8 cellular contexts compared by ENCODE assay signal in the genomic region with DNA sequence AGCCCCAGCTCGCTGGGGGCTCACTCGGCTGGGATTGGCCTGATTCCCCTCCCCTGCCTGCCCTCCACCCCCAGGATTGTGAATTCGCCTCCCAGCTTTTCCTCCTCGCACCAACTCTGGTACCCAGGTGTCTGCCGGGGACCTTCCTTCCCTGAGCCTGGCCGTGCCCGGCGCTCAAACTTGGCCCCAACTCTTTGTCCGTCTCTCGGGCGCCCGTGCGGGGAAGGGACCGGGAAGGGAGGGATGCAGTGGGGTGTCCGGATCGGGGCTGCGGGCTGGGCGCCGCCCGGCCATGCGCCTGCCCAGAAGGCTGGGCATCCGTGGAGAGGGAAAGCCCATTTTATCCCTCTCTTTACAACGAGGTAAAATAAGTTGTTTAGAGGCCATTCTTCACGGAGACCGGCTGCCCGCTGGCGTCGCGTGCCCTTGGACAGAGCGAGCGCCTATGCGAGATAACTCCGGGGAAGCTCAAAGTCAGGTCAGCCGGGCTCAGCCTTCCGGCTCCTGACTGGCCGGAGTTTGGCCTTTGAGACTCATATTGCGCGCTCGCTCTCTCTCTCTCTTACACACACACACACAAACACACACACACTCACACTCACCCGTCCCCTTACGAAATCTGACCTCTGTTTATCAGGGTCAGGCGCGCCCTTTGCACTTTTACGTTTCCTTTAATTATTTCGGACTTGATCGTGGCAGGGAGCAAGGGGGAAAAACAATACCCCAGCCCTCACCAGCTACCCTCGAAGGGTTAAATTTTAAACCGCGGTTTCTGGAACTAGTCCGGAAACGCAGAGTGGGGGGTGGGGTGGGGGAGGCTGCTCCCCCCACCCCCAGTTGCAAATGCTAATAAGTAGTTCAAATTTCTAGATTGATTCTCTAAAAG. TPM values are rescaled to one million over a fixed set of nuclear protein-coding genes. Genes with fewer than 3 reads are reported as not detected.
DNase-seq lines count a peak whose midpoint lies in the region; ATAC-seq, FAIRE-seq and TF ChIP-seq lines count a peak whose summit lies in the region.

No MANE protein-coding gene starts in this region.

- POLR2A ChIA-PET in K562 (lab: Yijun Ruan, JAX), result no interaction called here

- in situ Hi-C loops in K562 (cut with MboI), result no loop called here

- TF ChIP-seq CTCF in K562 (IDR thresholded peaks at IDR 0.05 in 2 of 3, conservative IDR thresholded peaks at IDR 0.05 in 1 of 3; ENCODE audit: insufficient read depth in 2 of 3, low read depth in 1 of 3, low read length in 3 of 3), result no peak

- H3K9ac ChIP-seq in NT2/D1 (ENCODE audit: insufficient read length, low read depth) (peak overlapping the region; percentile 84), K562 (ENCODE audit: insufficient read depth in 1 of 2, low read depth in 2 of 2, low read length in 2 of 2) (no peak overlapping the region)

- ATAC-seq in K562, result no peak
- peak; percentile 63 for ATAC-seq in sciatic nerve
- no peak for ATAC-seq in HG03432 (IDR thresholded peaks at IDR 0.05; ENCODE audit: unreplicated experiment)
- no peak for ATAC-seq in HG03196 (IDR thresholded peaks at IDR 0.05; ENCODE audit: unreplicated experiment)

- H3K36me3 ChIP-seq in NT2/D1 (ENCODE audit: insufficient read depth, insufficient read length, low read length), result no peaks in the 10 kb centered on the region
- H3K36me3 ChIP-seq in K562 (ENCODE audit: control insufficient read depth, insufficient read depth, low read length), result no peaks in the 10 kb centered on the region

- H3K4me1 ChIP-seq in NT2/D1 (ENCODE audit: insufficient read depth, insufficient read length), result no peaks in the 10 kb centered on the region
- H3K4me1 ChIP-seq in K562 (replicated peaks in 1 of 2; ENCODE audit: control insufficient read depth in 2 of 2, insufficient read depth in 2 of 2, low read length in 2 of 2), result peaks cover 0 to 27% of the 10 kb centered on the region in 2 experiments; a peak in 3 of 5 replicates

- H2AFZ ChIP-seq in K562 (ENCODE audit: low read depth, low read length), result no peak overlapping the region

- H3K9me1 ChIP-seq in K562 (ENCODE audit: control insufficient read depth, insufficient read depth, low read length), result no peaks in the 10 kb centered on the region

- DNase-seq in ELF-1 (ENCODE audit: low read depth, low spot score) (peak; percentile 74), NT2/D1 (ENCODE audit: low read depth, low spot score) (no peak), K562 (ENCODE audit: extremely low read depth in 1 of 4, low spot score in 3 of 4) (no peak), sciatic nerve (ENCODE audit: low spot score) (peak; percentile 78), NCI-H2081 (lab: John Stamatoyannopoulos, UW) (no peak)

- no peaks in the 10 kb centered on the region for H3K9me3 ChIP-seq in NT2/D1 (ENCODE audit: insufficient read depth, low read length)
- no peaks in the 10 kb centered on the region for H3K9me3 ChIP-seq in K562 (replicated peaks; ENCODE audit: control insufficient read depth, insufficient read depth, low read depth, low read length)
- peaks cover 2% of the 10 kb centered on the region for H3K9me3 ChIP-seq in iPS-18c (ENCODE audit: control insufficient read depth, insufficient read depth, low read length)

- TF ChIP-seq EP300 in K562 (IDR thresholded peaks at IDR 0.05; ENCODE audit: low read length), result no peak

- no peak overlapping the region for H3K4me2 ChIP-seq in K562 (ENCODE audit: insufficient read depth, low read length)

- CTCF ChIA-PET in K562 (lab: Yijun Ruan, JAX; ENCODE audit: low intra/inter-chr PET ratio), result interaction anchor here (0.7 kb wide), 1 partner anchor 161 kb away, joined by 3 read pairs; no protein-coding TSS in a partner anchor

- TF ChIP-seq POLR2A in K562 (conservative IDR thresholded peaks at IDR 0.05), result no peak

- WGBS in K562 (ENCODE audit: insufficient coverage, low coverage, missing lambda C conversion rate), result 12% methylated on average over 47 of the region's 51 CpGs

- BruUV-seq in K562 (replicated peaks; lab: Mats Ljungman, UMichigan), result no TSS peak

- intact Hi-C loops in K562 (cut with micrococcal nuclease) (loop anchor here (2.0 to 5.0 kb wide), 2 partner anchors 267 to 894 kb away; no protein-coding TSS in a partner anchor), sciatic nerve (cut with DNase I) (no loop called here)

- H3K27me3 ChIP-seq in NT2/D1 (ENCODE audit: insufficient read depth, insufficient read length) (no peaks in the 10 kb centered on the region), K562 (ENCODE audit: control insufficient read depth in 2 of 2, insufficient read depth in 2 of 2, low read length in 2 of 2) (peaks cover 13 to 19% of the 10 kb centered on the region in 2 experiments)

- no peak overlapping the region for H3K27ac ChIP-seq in K562 (ENCODE audit: extremely low read depth, low read depth, low read length)

- peak overlapping the region; percentile 75 for H3K4me3 ChIP-seq in NT2/D1 (ENCODE audit: insufficient read length, low read depth)
- H3K4me3 ChIP-seq in K562, result no peak overlapping the region
- H3K4me3 ChIP-seq in iPS-18c (ENCODE audit: insufficient read depth, low read depth, low read length), result peak overlapping the region; percentile 51

- no peaks in the 10 kb centered on the region for H3K79me2 ChIP-seq in K562 (ENCODE audit: control insufficient read depth, insufficient read depth, low read length)

- no peak for TF ChIP-seq RAD21 in K562 (CRISPR knock-in tag; conservative IDR thresholded peaks at IDR 0.05 in 1 of 2, IDR thresholded peaks at IDR 0.05 in 1 of 2)

- H4K20me1 ChIP-seq in K562 (replicated peaks; ENCODE audit: control insufficient read depth, insufficient read depth, low read length), result no peaks in the 10 kb centered on the region

- no peak for FAIRE-seq in K562 (lab: Jason Lieb, UNC)

TF ChIP-seq in K562, 482 proteins besides CTCF, POLR2A, EP300 and RAD21:
- TF ChIP-seq, protein P1, sequence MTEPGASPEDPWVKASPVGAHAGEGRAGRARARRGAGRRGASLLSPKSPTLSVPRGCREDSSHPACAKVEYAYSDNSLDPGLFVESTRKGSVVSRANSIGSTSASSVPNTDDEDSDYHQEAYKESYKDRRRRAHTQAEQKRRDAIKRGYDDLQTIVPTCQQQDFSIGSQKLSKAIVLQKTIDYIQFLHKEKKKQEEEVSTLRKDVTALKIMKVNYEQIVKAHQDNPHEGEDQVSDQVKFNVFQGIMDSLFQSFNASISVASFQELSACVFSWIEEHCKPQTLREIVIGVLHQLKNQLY (CRISPR knock-in tag; conservative IDR thresholded peaks at IDR 0.05), result no peak
- TF ChIP-seq, protein P2, sequence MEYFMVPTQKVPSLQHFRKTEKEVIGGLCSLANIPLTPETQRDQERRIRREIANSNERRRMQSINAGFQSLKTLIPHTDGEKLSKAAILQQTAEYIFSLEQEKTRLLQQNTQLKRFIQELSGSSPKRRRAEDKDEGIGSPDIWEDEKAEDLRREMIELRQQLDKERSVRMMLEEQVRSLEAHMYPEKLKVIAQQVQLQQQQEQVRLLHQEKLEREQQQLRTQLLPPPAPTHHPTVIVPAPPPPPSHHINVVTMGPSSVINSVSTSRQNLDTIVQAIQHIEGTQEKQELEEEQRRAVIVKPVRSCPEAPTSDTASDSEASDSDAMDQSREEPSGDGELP (CRISPR knock-in tag; IDR thresholded peaks at IDR 0.05; ENCODE audit: borderline replicate concordance), result peak; percentile 54; the same call in 1 of the 2 replicates

RNA-seq across cellular contexts. Expression of a gene that starts 0.8 kb away (rescaled TPM):
- total RNA-seq in K562 (2011; cell fraction: chromatin; rRNA removed; ENCODE audit: low replicate concordance), result not detected in 2 replicates
- total RNA-seq in K562 (2011; cell fraction: nucleolus; rRNA removed), result not detected in 2 replicates
- not detected in 2 replicates for total RNA-seq in K562 (2011; cell fraction: nucleoplasm; rRNA removed)
- total RNA-seq in K562 (2014; rRNA removed), result 0.29 TPM in 1 of 2 replicates, not detected in the other
- not detected in 2 replicates for total RNA-seq in K562 (2014; rRNA removed; fragmentation: Illumina TruSeq; extraction: Trizol)
- total RNA-seq in K562 (2015; rRNA removed; fragmentation: Illumina TruSeq; extraction: Trizol), result not detected in 2 replicates
- total RNA-seq in K562 (2021), result 0.16 and 0.18 TPM in 2 replicates
- polyA plus RNA-seq in K562 (2011; rRNA removed), result 0.01 TPM in 1 of 2 replicates, not detected in the other
- not detected in 2 replicates for polyA plus RNA-seq in K562 (2011; cell fraction: cytosol; rRNA removed)
- polyA plus RNA-seq in K562 (2011; cell fraction: nucleus; rRNA removed), result not detected in 2 replicates
- polyA plus RNA-seq in K562 (2012), result 0.01 TPM in 2 replicates
- not detected in 2 replicates for polyA plus RNA-seq in K562 (2014; fragmentation: Illumina TruSeq; extraction: Trizol)
- polyA plus RNA-seq in K562 (2014; fragmentation: Nextera tagmentation; extraction: Ambion mirVana), result not detected
- polyA plus RNA-seq in K562 (2014; rRNA removed), result not detected in 2 replicates
- polyA minus RNA-seq in K562 (2011; rRNA and poly(A)+ RNA removed), result not detected in 2 replicates
- polyA minus RNA-seq in K562 (2011; cell fraction: cytosol; rRNA and poly(A)+ RNA removed), result not detected in 2 replicates
- not detected in 2 replicates for polyA minus RNA-seq in K562 (2011; cell fraction: nucleus; rRNA and poly(A)+ RNA removed)
- 168 TPM for total RNA-seq in sciatic nerve

Comparison
In these comparisons a context has a peak if more than half of its experiments do, and no peak if none do; other contexts are left out.
1. DNase-seq: peak in ELF-1 (single experiment) and sciatic nerve (single experiment); none in NT2/D1 (single experiment), K562 (0 of 4) and NCI-H2081 (0 of 2).
2. RNA of a gene that starts 0.8 kb away (total RNA-seq): 168 TPM in sciatic nerve (single experiment); 0.16 to 0.29 TPM in K562; every median in the first group is over 100 times any median in the second.